ENCODE assay signal across 1 cellular context in the genomic region with DNA sequence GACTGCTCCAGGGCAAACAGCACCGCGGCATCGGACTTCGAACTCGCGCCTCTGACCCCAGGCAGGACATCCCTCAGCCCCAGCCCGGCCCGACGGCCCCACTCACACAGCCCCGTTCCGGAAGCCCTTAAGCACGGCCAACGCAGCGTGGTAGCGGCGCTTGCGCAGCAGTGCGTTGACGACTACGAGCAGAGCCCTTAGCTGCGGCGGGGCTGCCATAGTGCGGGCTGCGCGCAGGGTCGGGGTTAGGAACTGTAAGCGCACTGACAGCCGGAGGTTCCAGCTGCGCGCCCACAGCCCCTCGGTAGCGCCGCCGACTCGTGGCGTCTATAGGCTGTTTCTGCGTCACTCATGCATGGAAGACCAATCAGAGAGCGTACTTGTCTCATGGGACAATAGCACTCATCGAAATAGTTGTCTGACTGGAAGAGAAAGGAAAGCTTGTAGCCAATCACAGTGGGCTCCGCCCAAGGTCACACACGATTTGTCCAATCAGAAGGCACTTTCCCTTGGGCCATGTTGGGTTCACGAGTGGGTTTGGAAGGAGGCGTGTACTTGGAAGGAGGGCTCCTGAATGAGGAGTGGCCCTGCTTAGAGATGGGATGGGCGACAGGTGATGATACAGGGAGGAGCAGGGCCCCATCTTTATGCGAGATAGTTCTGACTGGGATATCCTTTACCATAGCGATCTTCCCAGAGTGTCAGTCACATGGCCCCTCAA.
TF ChIP-seq lines count a peak whose summit lies in the region.

A gene with protein sequence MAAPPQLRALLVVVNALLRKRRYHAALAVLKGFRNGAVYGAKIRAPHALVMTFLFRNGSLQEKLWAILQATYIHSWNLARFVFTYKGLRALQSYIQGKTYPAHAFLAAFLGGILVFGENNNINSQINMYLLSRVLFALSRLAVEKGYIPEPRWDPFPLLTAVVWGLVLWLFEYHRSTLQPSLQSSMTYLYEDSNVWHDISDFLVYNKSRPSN (minus strand): TSS at position 322 of the 721 bp plus-strand sequence. CDS start 103 bp downstream, at position 219.

TF ChIP-seq in HepG2, 621 proteins besides CTCF, POLR2A, EP300 and RAD21 (continued from another document and continues in another):
- TF ChIP-seq, protein P1, sequence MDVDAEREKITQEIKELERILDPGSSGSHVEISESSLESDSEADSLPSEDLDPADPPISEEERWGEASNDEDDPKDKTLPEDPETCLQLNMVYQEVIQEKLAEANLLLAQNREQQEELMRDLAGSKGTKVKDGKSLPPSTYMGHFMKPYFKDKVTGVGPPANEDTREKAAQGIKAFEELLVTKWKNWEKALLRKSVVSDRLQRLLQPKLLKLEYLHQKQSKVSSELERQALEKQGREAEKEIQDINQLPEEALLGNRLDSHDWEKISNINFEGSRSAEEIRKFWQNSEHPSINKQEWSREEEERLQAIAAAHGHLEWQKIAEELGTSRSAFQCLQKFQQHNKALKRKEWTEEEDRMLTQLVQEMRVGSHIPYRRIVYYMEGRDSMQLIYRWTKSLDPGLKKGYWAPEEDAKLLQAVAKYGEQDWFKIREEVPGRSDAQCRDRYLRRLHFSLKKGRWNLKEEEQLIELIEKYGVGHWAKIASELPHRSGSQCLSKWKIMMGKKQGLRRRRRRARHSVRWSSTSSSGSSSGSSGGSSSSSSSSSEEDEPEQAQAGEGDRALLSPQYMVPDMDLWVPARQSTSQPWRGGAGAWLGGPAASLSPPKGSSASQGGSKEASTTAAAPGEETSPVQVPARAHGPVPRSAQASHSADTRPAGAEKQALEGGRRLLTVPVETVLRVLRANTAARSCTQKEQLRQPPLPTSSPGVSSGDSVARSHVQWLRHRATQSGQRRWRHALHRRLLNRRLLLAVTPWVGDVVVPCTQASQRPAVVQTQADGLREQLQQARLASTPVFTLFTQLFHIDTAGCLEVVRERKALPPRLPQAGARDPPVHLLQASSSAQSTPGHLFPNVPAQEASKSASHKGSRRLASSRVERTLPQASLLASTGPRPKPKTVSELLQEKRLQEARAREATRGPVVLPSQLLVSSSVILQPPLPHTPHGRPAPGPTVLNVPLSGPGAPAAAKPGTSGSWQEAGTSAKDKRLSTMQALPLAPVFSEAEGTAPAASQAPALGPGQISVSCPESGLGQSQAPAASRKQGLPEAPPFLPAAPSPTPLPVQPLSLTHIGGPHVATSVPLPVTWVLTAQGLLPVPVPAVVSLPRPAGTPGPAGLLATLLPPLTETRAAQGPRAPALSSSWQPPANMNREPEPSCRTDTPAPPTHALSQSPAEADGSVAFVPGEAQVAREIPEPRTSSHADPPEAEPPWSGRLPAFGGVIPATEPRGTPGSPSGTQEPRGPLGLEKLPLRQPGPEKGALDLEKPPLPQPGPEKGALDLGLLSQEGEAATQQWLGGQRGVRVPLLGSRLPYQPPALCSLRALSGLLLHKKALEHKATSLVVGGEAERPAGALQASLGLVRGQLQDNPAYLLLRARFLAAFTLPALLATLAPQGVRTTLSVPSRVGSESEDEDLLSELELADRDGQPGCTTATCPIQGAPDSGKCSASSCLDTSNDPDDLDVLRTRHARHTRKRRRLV (CRISPR knock-in tag; IDR thresholded peaks at IDR 0.05): no peak
- TF ChIP-seq ZFP36L1 (CRISPR knock-in tag; IDR thresholded peaks at IDR 0.05) (no peak), ZNF24 (IDR thresholded peaks at IDR 0.05) (no peak), HNRNPL (IDR thresholded peaks at IDR 0.05; ENCODE audit: low read depth, low read length) (no peak), GATAD2A (CRISPR knock-in tag; IDR thresholded peaks at IDR 0.05) (no peak), ZNF230 (CRISPR knock-in tag; IDR thresholded peaks at IDR 0.05) (no peak), HMGA1 (CRISPR knock-in tag; conservative IDR thresholded peaks at IDR 0.05) (no peak), SRSF4 (IDR thresholded peaks at IDR 0.05; ENCODE audit: low read depth, low read length, poor library complexity, severe bottlenecking) (no peak), ZNF207 (IDR thresholded peaks at IDR 0.05; ENCODE audit: borderline replicate concordance) (no peak), ZKSCAN8 (CRISPR knock-in tag; IDR thresholded peaks at IDR 0.05; ENCODE audit: borderline replicate concordance) (no peak), ARNTL (CRISPR knock-in tag; IDR thresholded peaks at IDR 0.05) (no peak), AGO2 (optimal IDR thresholded peaks at IDR 0.05; ENCODE audit: low read depth, low read length) (no peak), ATF7 (IDR thresholded peaks at IDR 0.05) (no peak), ATF7 (CRISPR knock-in tag; IDR thresholded peaks at IDR 0.05) (no peak), ZHX2 (IDR thresholded peaks at IDR 0.05; ENCODE audit: low read depth) (peak; percentile 66; the same call in 1 of the 2 replicates), ZHX2 (CRISPR knock-in tag; IDR thresholded peaks at IDR 0.05; ENCODE audit: borderline replicate concordance) (no peak), ZNF563 (CRISPR knock-in tag; IDR thresholded peaks at IDR 0.05) (no peak), BCL3 (CRISPR knock-in tag; IDR thresholded peaks at IDR 0.05) (no peak), ZNF180 (CRISPR knock-in tag; IDR thresholded peaks at IDR 0.05; ENCODE audit: borderline replicate concordance, low read depth) (no peak), ZNF598 (CRISPR knock-in tag; IDR thresholded peaks at IDR 0.05; ENCODE audit: borderline replicate concordance) (no peak; the same call in 1 of the 2 replicates), PRDM15 (CRISPR knock-in tag; IDR thresholded peaks at IDR 0.05) (no peak), ZNF761 (CRISPR knock-in tag; conservative IDR thresholded peaks at IDR 0.05) (no peak), HNF1B (CRISPR knock-in tag; IDR thresholded peaks at IDR 0.05) (no peak), SMAD3 (CRISPR knock-in tag; IDR thresholded peaks at IDR 0.05) (no peak), KMT2B (CRISPR knock-in tag; IDR thresholded peaks at IDR 0.05) (no peak), ZNF605 (CRISPR knock-in tag; IDR thresholded peaks at IDR 0.05) (0 out of 2 replicates have a peak, but pooled peaks have one; percentile 1), FOXP1 (IDR thresholded peaks at IDR 0.05) (no peak), FOXP1 (CRISPR knock-in tag; IDR thresholded peaks at IDR 0.05) (no peak)
- TF ChIP-seq, protein P2, sequence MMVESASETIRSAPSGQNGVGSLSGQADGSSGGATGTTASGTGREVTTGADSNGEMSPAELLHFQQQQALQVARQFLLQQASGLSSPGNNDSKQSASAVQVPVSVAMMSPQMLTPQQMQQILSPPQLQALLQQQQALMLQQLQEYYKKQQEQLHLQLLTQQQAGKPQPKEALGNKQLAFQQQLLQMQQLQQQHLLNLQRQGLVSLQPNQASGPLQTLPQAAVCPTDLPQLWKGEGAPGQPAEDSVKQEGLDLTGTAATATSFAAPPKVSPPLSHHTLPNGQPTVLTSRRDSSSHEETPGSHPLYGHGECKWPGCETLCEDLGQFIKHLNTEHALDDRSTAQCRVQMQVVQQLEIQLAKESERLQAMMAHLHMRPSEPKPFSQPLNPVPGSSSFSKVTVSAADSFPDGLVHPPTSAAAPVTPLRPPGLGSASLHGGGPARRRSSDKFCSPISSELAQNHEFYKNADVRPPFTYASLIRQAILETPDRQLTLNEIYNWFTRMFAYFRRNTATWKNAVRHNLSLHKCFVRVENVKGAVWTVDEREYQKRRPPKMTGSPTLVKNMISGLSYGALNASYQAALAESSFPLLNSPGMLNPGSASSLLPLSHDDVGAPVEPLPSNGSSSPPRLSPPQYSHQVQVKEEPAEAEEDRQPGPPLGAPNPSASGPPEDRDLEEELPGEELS (CRISPR knock-in tag; IDR thresholded peaks at IDR 0.05): no peak
- TF ChIP-seq, protein P3, sequence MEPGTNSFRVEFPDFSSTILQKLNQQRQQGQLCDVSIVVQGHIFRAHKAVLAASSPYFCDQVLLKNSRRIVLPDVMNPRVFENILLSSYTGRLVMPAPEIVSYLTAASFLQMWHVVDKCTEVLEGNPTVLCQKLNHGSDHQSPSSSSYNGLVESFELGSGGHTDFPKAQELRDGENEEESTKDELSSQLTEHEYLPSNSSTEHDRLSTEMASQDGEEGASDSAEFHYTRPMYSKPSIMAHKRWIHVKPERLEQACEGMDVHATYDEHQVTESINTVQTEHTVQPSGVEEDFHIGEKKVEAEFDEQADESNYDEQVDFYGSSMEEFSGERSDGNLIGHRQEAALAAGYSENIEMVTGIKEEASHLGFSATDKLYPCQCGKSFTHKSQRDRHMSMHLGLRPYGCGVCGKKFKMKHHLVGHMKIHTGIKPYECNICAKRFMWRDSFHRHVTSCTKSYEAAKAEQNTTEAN (CRISPR knock-in tag; conservative IDR thresholded peaks at IDR 0.05): no peak
- TF ChIP-seq, protein P4, sequence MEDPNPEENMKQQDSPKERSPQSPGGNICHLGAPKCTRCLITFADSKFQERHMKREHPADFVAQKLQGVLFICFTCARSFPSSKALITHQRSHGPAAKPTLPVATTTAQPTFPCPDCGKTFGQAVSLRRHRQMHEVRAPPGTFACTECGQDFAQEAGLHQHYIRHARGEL (CRISPR knock-in tag; IDR thresholded peaks at IDR 0.05): no peak
